In the genomic region with DNA sequence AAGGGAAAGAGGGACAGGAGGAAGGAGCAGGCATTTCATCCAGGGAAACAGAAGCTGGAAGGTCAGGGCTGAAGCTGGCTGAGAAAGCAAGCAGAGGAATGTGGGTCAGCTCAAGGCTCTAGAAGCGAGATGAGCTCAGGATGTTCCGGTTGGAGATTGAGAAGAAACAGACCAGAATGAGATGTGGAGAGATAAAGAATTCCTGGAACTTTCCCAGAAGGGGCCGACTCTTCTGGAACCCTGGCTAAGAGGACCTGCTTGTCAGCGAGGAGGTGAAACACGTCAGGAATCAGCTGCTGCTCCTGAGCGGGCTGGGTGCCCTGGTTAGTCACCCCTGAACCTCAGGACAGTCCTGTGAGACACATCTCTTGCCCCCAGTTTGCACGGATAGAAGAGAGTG, we compare ENCODE assay signal across 29 cellular contexts.
"Had no signal": no experiment of that assay in that cellular context is flagged by ENCODE, and none has a peak within 500 bp of the region (broad histone marks: within the 10 kb centered on the region; RNA-seq: fewer than 3 reads in every experiment).

No MANE protein-coding gene starts in this region.

- H3K4me3 Mint-ChIP-seq: activated CD8-positive, alpha-beta T cell treated with anti-CD3 and anti-CD28 coated beads, Interleukin-2, amount 10 ng/mL, durations not matched to agents 7 days and 5 days; activated naive CD8-positive, alpha-beta T cell; activated T-cell treated with anti-CD3 and anti-CD28 coated beads, Interleukin-2, amount 50 U/mL, for 24 hours; activated T-helper 1 cell treated with anti-CD3 and anti-CD28 coated beads, Interleukin-12 subunit alpha, Interleukin-12 subunit beta, Interleukin-2, Interleukin-4 antibody, amounts not matched to agents 30 ng/mL and 10 ng/mL and 1 ng/mL, durations not matched to agents 14 hours and 24 hours and 36 hours; WTC11 had no signal

- H3K9me3 Mint-ChIP-seq: activated T-cell treated with anti-CD3 and anti-CD28 coated beads, Interleukin-2, amount 50 U/mL, for 24 hours; activated T-helper 1 cell treated with anti-CD3 and anti-CD28 coated beads, Interleukin-12 subunit alpha, Interleukin-12 subunit beta, Interleukin-2, Interleukin-4 antibody, amounts not matched to agents 30 ng/mL and 10 ng/mL and 1 ng/mL, durations not matched to agents 14 hours and 24 hours and 36 hours; WTC11 had no signal

- H3K27me3 ChIP-seq: brain microvascular endothelial cell, cardiac muscle cell, MG63, SJSA1 had no signal

- H3K36me3 ChIP-seq: brain microvascular endothelial cell, cardiac muscle cell, MG63 had no signal

- H3K27ac ChIP-seq: brain microvascular endothelial cell, cardiac muscle cell, SJSA1 had no signal

- H3K4me3 ChIP-seq: cardiac muscle cell, MG63, SJSA1 had no signal

- H3K9me3 ChIP-seq: MG63, SJSA1 had no signal

- H3K36me3 Mint-ChIP-seq: activated naive CD8-positive, alpha-beta T cell had no signal

- ATAC-seq: activated CD8-positive, alpha-beta T cell treated with anti-CD3 and anti-CD28 coated beads, Interleukin-2, amount 10 ng/mL, durations not matched to agents 7 days and 5 days; SK-N-SH treated with all-trans-retinoic acid at 6 μM for 48 hours; WTC11 had no signal

- DNase-seq: activated CD4-positive, alpha-beta T cell treated with anti-CD3 and anti-CD28 coated beads for 48 hours; activated CD4-positive, alpha-beta T cell treated with anti-CD3 and anti-CD28 coated beads, Interleukin-2, amount 50 U/mL, for 4 hours; activated CD4-positive, CD25-positive, alpha-beta regulatory T cell treated with anti-CD3 and anti-CD28 coated beads, Interleukin-2, amount 50 U/mL, for 72 hours; activated CD8-positive, alpha-beta T cell treated with anti-CD3 and anti-CD28 coated beads, Interleukin-2, amount 10 ng/mL, durations not matched to agents 7 days and 5 days; activated effector memory CD4-positive, alpha-beta T cell treated with anti-CD3 and anti-CD28 coated beads, Interleukin-2, amount 50 U/mL, for 16 hours; activated naive CD4-positive, alpha-beta T cell treated with Interleukin-2 at 50 U/mL for 16 hours; activated T-cell treated with anti-CD3 and anti-CD28 coated beads, Interleukin-2, amount 50 U/mL, for 24 hours; amygdala; brain microvascular endothelial cell; MG63; MV-4-11; NCI-H1092 treated with DMSO at 0.1 percent for 48 hours; NCI-H1417 treated with DMSO at 0.1 percent for 48 hours; NCI-H1694; NCI-H2029; NCI-H2107; NCI-H2171 treated with DMSO at 0.1 percent for 48 hours; NCI-H226; NCI-H510A; NCI-H526 treated with DMSO at 0.1 percent for 48 hours; NCI-H82; SHP77; SW 1271 had no signal

- H3K27ac Mint-ChIP-seq: activated CD8-positive, alpha-beta T cell treated with anti-CD3 and anti-CD28 coated beads, Interleukin-2, amount 10 ng/mL, durations not matched to agents 7 days and 5 days; activated naive CD8-positive, alpha-beta T cell; activated T-cell treated with anti-CD3 and anti-CD28 coated beads, Interleukin-2, amount 50 U/mL, for 24 hours; activated T-helper 1 cell treated with anti-CD3 and anti-CD28 coated beads, Interleukin-12 subunit alpha, Interleukin-12 subunit beta, Interleukin-2, Interleukin-4 antibody, amounts not matched to agents 30 ng/mL and 10 ng/mL and 1 ng/mL, durations not matched to agents 14 hours and 24 hours and 36 hours; WTC11 had no signal
